Comparison of ENCODE assay signal across 8 cellular contexts in the genomic region with DNA sequence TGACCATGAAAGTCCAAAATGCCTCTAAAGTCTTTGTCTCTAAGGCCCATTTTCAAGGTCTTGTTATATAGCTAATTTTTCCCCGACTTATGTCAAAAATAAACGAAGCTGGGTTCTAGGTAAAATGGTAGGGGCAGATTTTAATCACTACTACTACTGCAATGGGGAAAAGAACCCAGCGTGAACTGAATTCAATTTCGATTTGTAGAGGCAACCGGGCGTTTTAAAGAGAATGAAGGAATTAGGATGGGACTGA. TPM values are rescaled to one million over a fixed set of nuclear protein-coding genes. Genes with fewer than 3 reads are reported as not detected.
A peak's percentile ranks its signal among the peaks of the same experiment; 100 is the strongest.
DNase-seq lines count a peak whose midpoint lies in the region; ATAC-seq and TF ChIP-seq lines count a peak whose summit lies in the region.

No MANE protein-coding gene starts in this region.

- intact Hi-C loops in prostate gland (cut with DNase I): no loop called here

- H3K9me3 Mint-ChIP-seq in T-cell: no peaks in the 10 kb centered on the region

- CTCF ChIA-PET in T-cell (lab: Charles Lee): no interaction called here

- H3K4me3 ChIP-seq in GM06990 (replicated peaks; ENCODE audit: low read depth, low read length) (peak overlapping the region; percentile 96), fibroblast of mammary gland (ENCODE audit: control insufficient read depth, low read depth, low read length) (peak overlapping the region; percentile 95), prostate gland (peak overlapping the region; percentile 59 to 87)

- no peak for TF ChIP-seq CTCF in GM06990 (IDR thresholded peaks at IDR 0.05; ENCODE audit: insufficient read depth, low read length, poor library complexity, severe bottlenecking)
- no peak for TF ChIP-seq CTCF in fibroblast of mammary gland (conservative IDR thresholded peaks at IDR 0.05; ENCODE audit: control insufficient read depth, insufficient read depth, low read depth, low read length)
- TF ChIP-seq CTCF in prostate gland (IDR thresholded peaks at IDR 0.05): no peak

- no peaks in the 10 kb centered on the region for H3K4me1 ChIP-seq in prostate gland (replicated peaks)

- POLR2A ChIA-PET in T-cell (lab: Charles Lee): interaction anchor here in 1 of 2 donors (0.5 kb wide), 1 partner anchor 91 kb away, joined by 3 read pairs; no protein-coding TSS in a partner anchor

- H3K4me3 Mint-ChIP-seq in T-cell: peak overlapping the region; percentile 98 to 99 (median 99)

- peak overlapping the region; percentile 99 to 100 for H3K27ac Mint-ChIP-seq in T-cell

- no peaks in the 10 kb centered on the region for H3K36me3 Mint-ChIP-seq in T-cell

- 10% methylated on average over 6 of the region's 6 CpGs for WGBS in prostate gland

- no peak for TF ChIP-seq POLR2A in prostate gland (IDR thresholded peaks at IDR 0.05)

- no peaks in the 10 kb centered on the region for H3K36me3 ChIP-seq in GM06990 (ENCODE audit: control insufficient read depth, insufficient read depth, low read length)
- no peaks in the 10 kb centered on the region for H3K36me3 ChIP-seq in prostate gland

- H3K27me3 ChIP-seq in GM06990 (replicated peaks; ENCODE audit: control insufficient read depth, insufficient read depth, low read length) (no peaks in the 10 kb centered on the region), prostate gland (replicated peaks; ENCODE audit: insufficient read depth) (no peaks in the 10 kb centered on the region)

- DNase-seq in GM06990 (ENCODE audit: extremely low read depth, insufficient read length) (no peak), T-cell (no peak), fibroblast of mammary gland (ENCODE audit: low read depth) (no peak), prostate gland (ENCODE audit: low spot score) (no peak), NCI-H2171 (lab: John Stamatoyannopoulos, UW) (no peak), retina (no peak)
- DNase-seq in stimulated activated CD4-positive, alpha-beta T cell treated with anti-CD3 and anti-CD28 coated beads, Interleukin-2, amount 100 ng/mL, for 48 hours: no peak

- H3K9me3 ChIP-seq in prostate gland: no peaks in the 10 kb centered on the region

- no peaks in the 10 kb centered on the region for H3K27me3 Mint-ChIP-seq in T-cell

- H3K4me1 Mint-ChIP-seq in T-cell: peaks cover 18 to 21% (median 18%) of the 10 kb centered on the region in 3 donors

- ATAC-seq in T-cell (replicated peaks in 1 of 4) (no peak), GM18498 (IDR thresholded peaks at IDR 0.05; ENCODE audit: unreplicated experiment) (no peak)

- H3K27ac ChIP-seq in prostate gland: peak overlapping the region; percentile 97 to 99

RNA-seq across cellular contexts. Expression of a gene that starts 0.5 kb away (rescaled TPM):
- total RNA-seq in T-cell: 1 to 10 TPM in 4 of 5 donors, under 1 TPM in 1; 0.41 to 2.7 (median 1.4) TPM
- 1 to 10 TPM in 1 of 2 donors, under 1 TPM in 1; 0.36 to 3.1 TPM for total RNA-seq in prostate gland
